In genomic region chr17:39666601-39667261, GRCh38 we compare ENCODE assay signal across 12 cellular contexts.
DNase-seq lines count a peak whose midpoint lies in the region; ATAC-seq and TF ChIP-seq lines count a peak whose summit lies in the region.
"Had no signal": no experiment of that assay in that cellular context is flagged by ENCODE, and none has a peak within 500 bp of the region (broad histone marks: within the 10 kb centered on the region; RNA-seq: fewer than 3 reads in every experiment).

No MANE protein-coding gene starts in this region.

- H3K9me3 Mint-ChIP-seq in memory B cell: no peaks in the 10 kb centered on the region
- H3K9me3 Mint-ChIP-seq: T-helper 1 cell treated with Interleukin-12 subunit alpha and Interleukin-12 subunit beta and Interleukin-4 antibody, amounts not matched to agents 30 μg/mL and 1 μg/mL, for 36 hours had no signal

- peak overlapping the region; percentile 58 for H3K4me3 Mint-ChIP-seq in memory B cell
- H3K4me3 Mint-ChIP-seq: T-helper 1 cell treated with Interleukin-12 subunit alpha and Interleukin-12 subunit beta and Interleukin-4 antibody, amounts not matched to agents 30 μg/mL and 1 μg/mL, for 36 hours had no signal

- H3K27ac ChIP-seq in tibial artery: peak overlapping the region; percentile 68 to 81
- H3K27ac ChIP-seq: 22Rv1 had no signal

- peak overlapping the region; percentile 42 to 56 for H3K4me3 ChIP-seq in tibial artery
- H3K4me3 ChIP-seq: mucosa of descending colon had no signal

- peaks cover 0 to 13% (median 7%) of the 10 kb centered on the region in 3 donors for H3K36me3 ChIP-seq in tibial artery

- peaks cover 6% of the 10 kb centered on the region for H3K27me3 Mint-ChIP-seq in memory B cell

- DNase-seq in DMS 273 (lab: John Stamatoyannopoulos, UW; ENCODE audit: unreplicated experiment) (peak; percentile 38), DMS 273 treated with DMSO at 0.1 percent for 48 hours (lab: John Stamatoyannopoulos, UW) (no peak), cerebellar cortex (ENCODE audit: low spot score) (peak; percentile 23), memory B cell (ENCODE audit: low spot score in 2 of 2) (no peak), tibial artery (peak; percentile 77 to 93), hepatic stellate cell (ENCODE audit: low spot score) (no peak), ACHN (no peak)
- DNase-seq in stimulated activated naive CD4-positive, alpha-beta T cell (lab: John Stamatoyannopoulos, UW): no peak
- DNase-seq: NCI-H187 treated with DMSO at 0.1 percent for 48 hours had no signal

- intact Hi-C loops in tibial artery (cut with DNase I; ENCODE audit: low total_unique reads): no loop called here

- ATAC-seq in memory B cell (ENCODE audit: low read depth): no peak
- ATAC-seq: mucosa of descending colon had no signal

- H3K27me3 ChIP-seq in tibial artery: no peaks in the 10 kb centered on the region

- TF ChIP-seq CTCF in tibial artery (IDR thresholded peaks at IDR 0.05): no peak

- H3K27ac Mint-ChIP-seq in memory B cell: no peak overlapping the region

- no peaks in the 10 kb centered on the region for H3K36me3 Mint-ChIP-seq in memory B cell

- H3K9me3 ChIP-seq in tibial artery: no peaks in the 10 kb centered on the region
- H3K9me3 ChIP-seq: mucosa of descending colon had no signal

- H3K4me1 ChIP-seq in tibial artery: peaks cover 7 to 83% (median 69%) of the 10 kb centered on the region in 4 donors

- peaks cover 14% of the 10 kb centered on the region for H3K4me1 Mint-ChIP-seq in memory B cell

- in situ Hi-C loops in ACHN (cut with HindIII; ENCODE audit: low pct_ligation_motif_present, low pct_unique_long_range_greater_than_20kb, low sequenced_read_pairs): no loop called here

Comparison
In these comparisons a context has a peak if more than half of its experiments do, and no peak if none do; other contexts are left out.
1. DNase-seq: peak in DMS 273 (single experiment), cerebellar cortex (single experiment) and tibial artery (2 of 2); none in DMS 273 treated with DMSO at 0.1 percent for 48 hours (single experiment), memory B cell (0 of 2), stimulated activated naive CD4-positive, alpha-beta T cell (0 of 6), hepatic stellate cell (single experiment) and ACHN (single experiment).